Comparison of ENCODE assay signal across 18 cellular contexts in genomic region chr6:3386374-3386857, GRCh38.
DNase-seq lines count a peak whose midpoint lies in the region; ATAC-seq and FAIRE-seq lines count a peak whose summit lies in the region.
"Had no signal": no experiment of that assay in that cellular context is flagged by ENCODE, and none has a peak within 500 bp of the region (broad histone marks: within the 10 kb centered on the region; RNA-seq: fewer than 3 reads in every experiment).

No MANE protein-coding gene starts in this region.

- 95% methylated on average over 11 of the region's 11 CpGs for WGBS in thymus

- H3K4me3 ChIP-seq in thymus (ENCODE audit: low read length): no peak overlapping the region
- H3K4me3 ChIP-seq: BLaER1, GM23248, lower lobe of right lung, SJSA1, spleen had no signal

- no peaks in the 10 kb centered on the region for H3K27me3 ChIP-seq in thymus (ENCODE audit: control insufficient read depth, insufficient read depth)
- H3K27me3 ChIP-seq: BLaER1, SJSA1 had no signal

- no peak for ATAC-seq in HG02973 (IDR thresholded peaks at IDR 0.05; ENCODE audit: unreplicated experiment)

- no peaks in the 10 kb centered on the region for H3K36me3 ChIP-seq in thymus (ENCODE audit: control insufficient read depth, insufficient read depth)
- H3K36me3 ChIP-seq: BLaER1, lower lobe of right lung, SJSA1, spleen had no signal

- peak in 57 of 58 donors; percentile 52 to 97 (median 86) for DNase-seq in anterior cingulate cortex (lab: John Stamatoyannopoulos, UW)
- DNase-seq in frontal cortex (ENCODE audit: low spot score in 2 of 2): peak; percentile 48 to 64
- peak; percentile 46 to 98 (median 88) for DNase-seq in nucleus accumbens (lab: John Stamatoyannopoulos, UW)
- no peak for DNase-seq in DMS53 treated with DMSO at 0.1 percent for 48 hours (lab: John Stamatoyannopoulos, UW; ENCODE audit: unreplicated experiment)
- DNase-seq in stimulated activated naive CD4-positive, alpha-beta T cell treated with Interleukin-2 at 50 U/mL for 16 hours (lab: John Stamatoyannopoulos, UW): no peak
- DNase-seq: activated CD8-positive, alpha-beta memory T cell treated with anti-CD3 and anti-CD28 coated beads, Interleukin-2, amount 50 U/mL, for 4 hours; activated naive CD4-positive, alpha-beta T cell; DMS79; lower lobe of right lung; NCI-H1694 treated with DMSO at 0.1 percent for 48 hours; NCI-H446; spleen had no signal

- no peak for FAIRE-seq in frontal cortex (lab: Jason Lieb, UNC)
- FAIRE-seq: HTR-8/SVneo had no signal

- no peaks in the 10 kb centered on the region for H3K4me1 ChIP-seq in thymus (ENCODE audit: control insufficient read depth, insufficient read depth, low read length)

- H3K27ac ChIP-seq in thymus (ENCODE audit: low read depth): peak overlapping the region; percentile 20
- H3K27ac ChIP-seq: BLaER1, GM23248, lower lobe of right lung, SJSA1 had no signal

- no peaks in the 10 kb centered on the region for H3K9me3 ChIP-seq in thymus (ENCODE audit: control insufficient read depth)
- H3K9me3 ChIP-seq: BLaER1, lower lobe of right lung, SJSA1, spleen had no signal

Comparison
In these comparisons a context has a peak if more than half of its experiments do, and no peak if none do; other contexts are left out.
1. DNase-seq: peak in anterior cingulate cortex (57 of 58), frontal cortex (2 of 2) and nucleus accumbens (56 of 56); none in DMS53 treated with DMSO at 0.1 percent for 48 hours (single experiment) and stimulated activated naive CD4-positive, alpha-beta T cell treated with Interleukin-2 at 50 U/mL for 16 hours (single experiment).